ENCODE assay signal across 1 cellular context in genomic region chr2:238294393-238295143, GRCh38.
TF ChIP-seq lines count a peak whose summit lies in the region.

No MANE protein-coding gene starts in this region.

TF ChIP-seq in HepG2, 621 proteins besides CTCF, POLR2A, EP300 and RAD21 (continued from another document and continues in another):
- TF ChIP-seq, protein P1, sequence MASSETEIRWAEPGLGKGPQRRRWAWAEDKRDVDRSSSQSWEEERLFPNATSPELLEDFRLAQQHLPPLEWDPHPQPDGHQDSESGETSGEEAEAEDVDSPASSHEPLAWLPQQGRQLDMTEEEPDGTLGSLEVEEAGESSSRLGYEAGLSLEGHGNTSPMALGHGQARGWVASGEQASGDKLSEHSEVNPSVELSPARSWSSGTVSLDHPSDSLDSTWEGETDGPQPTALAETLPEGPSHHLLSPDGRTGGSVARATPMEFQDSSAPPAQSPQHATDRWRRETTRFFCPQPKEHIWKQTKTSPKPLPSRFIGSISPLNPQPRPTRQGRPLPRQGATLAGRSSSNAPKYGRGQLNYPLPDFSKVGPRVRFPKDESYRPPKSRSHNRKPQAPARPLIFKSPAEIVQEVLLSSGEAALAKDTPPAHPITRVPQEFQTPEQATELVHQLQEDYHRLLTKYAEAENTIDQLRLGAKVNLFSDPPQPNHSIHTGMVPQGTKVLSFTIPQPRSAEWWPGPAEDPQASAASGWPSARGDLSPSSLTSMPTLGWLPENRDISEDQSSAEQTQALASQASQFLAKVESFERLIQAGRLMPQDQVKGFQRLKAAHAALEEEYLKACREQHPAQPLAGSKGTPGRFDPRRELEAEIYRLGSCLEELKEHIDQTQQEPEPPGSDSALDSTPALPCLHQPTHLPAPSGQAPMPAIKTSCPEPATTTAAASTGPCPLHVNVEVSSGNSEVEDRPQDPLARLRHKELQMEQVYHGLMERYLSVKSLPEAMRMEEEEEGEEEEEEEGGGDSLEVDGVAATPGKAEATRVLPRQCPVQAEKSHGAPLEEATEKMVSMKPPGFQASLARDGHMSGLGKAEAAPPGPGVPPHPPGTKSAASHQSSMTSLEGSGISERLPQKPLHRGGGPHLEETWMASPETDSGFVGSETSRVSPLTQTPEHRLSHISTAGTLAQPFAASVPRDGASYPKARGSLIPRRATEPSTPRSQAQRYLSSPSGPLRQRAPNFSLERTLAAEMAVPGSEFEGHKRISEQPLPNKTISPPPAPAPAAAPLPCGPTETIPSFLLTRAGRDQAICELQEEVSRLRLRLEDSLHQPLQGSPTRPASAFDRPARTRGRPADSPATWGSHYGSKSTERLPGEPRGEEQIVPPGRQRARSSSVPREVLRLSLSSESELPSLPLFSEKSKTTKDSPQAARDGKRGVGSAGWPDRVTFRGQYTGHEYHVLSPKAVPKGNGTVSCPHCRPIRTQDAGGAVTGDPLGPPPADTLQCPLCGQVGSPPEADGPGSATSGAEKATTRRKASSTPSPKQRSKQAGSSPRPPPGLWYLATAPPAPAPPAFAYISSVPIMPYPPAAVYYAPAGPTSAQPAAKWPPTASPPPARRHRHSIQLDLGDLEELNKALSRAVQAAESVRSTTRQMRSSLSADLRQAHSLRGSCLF (CRISPR knock-in tag; IDR thresholded peaks at IDR 0.05; ENCODE audit: borderline replicate concordance) = no peak
- no peak for TF ChIP-seq HNRNPLL (IDR thresholded peaks at IDR 0.05; ENCODE audit: low read depth, low read length, poor library complexity, severe bottlenecking)
- TF ChIP-seq PRDM10 (CRISPR knock-in tag; IDR thresholded peaks at IDR 0.05; ENCODE audit: low read depth) = peak; percentile 77; the same call in 1 of the 2 replicates
- TF ChIP-seq SP4 (CRISPR knock-in tag; IDR thresholded peaks at IDR 0.05) = peak; percentile 58; the same call in 1 of the 2 replicates
- no peak for TF ChIP-seq HCFC1 (IDR thresholded peaks at IDR 0.05; ENCODE audit: low read depth, low read length)
- TF ChIP-seq DMAP1 (CRISPR knock-in tag; IDR thresholded peaks at IDR 0.05) = peak; percentile 77; the same call in 1 of the 2 replicates
- TF ChIP-seq SAP130 (CRISPR knock-in tag; IDR thresholded peaks at IDR 0.05; ENCODE audit: low read depth) = peak; percentile 79
- TF ChIP-seq ZNF781 (CRISPR knock-in tag; IDR thresholded peaks at IDR 0.05; ENCODE audit: borderline replicate concordance, not compliant biosample characterization) = peak; percentile 71
- TF ChIP-seq SETDB1 (CRISPR knock-in tag; IDR thresholded peaks at IDR 0.05; ENCODE audit: borderline replicate concordance) = no peak
- TF ChIP-seq, protein P2, sequence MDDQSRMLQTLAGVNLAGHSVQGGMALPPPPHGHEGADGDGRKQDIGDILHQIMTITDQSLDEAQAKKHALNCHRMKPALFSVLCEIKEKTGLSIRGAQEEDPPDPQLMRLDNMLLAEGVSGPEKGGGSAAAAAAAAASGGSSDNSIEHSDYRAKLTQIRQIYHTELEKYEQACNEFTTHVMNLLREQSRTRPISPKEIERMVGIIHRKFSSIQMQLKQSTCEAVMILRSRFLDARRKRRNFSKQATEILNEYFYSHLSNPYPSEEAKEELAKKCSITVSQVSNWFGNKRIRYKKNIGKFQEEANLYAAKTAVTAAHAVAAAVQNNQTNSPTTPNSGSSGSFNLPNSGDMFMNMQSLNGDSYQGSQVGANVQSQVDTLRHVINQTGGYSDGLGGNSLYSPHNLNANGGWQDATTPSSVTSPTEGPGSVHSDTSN (CRISPR knock-in tag; IDR thresholded peaks at IDR 0.05; ENCODE audit: borderline replicate concordance) = no peak
- TF ChIP-seq ELF3 (CRISPR knock-in tag; IDR thresholded peaks at IDR 0.05) = peak; percentile 60
- peak; percentile 37; the same call in 1 of the 2 replicates for TF ChIP-seq ZNF572 (CRISPR knock-in tag; IDR thresholded peaks at IDR 0.05)
- 0 out of 2 replicates have a peak, but pooled peaks have one; percentile 19 for TF ChIP-seq RBFOX2 (IDR thresholded peaks at IDR 0.05; ENCODE audit: low read depth, low read length)
- no peak for TF ChIP-seq ZNF850 (CRISPR knock-in tag; conservative IDR thresholded peaks at IDR 0.05)
- peak; percentile 55 for TF ChIP-seq SOX5 (CRISPR knock-in tag; IDR thresholded peaks at IDR 0.05; ENCODE audit: borderline replicate concordance)
- TF ChIP-seq KLF15 (CRISPR knock-in tag; IDR thresholded peaks at IDR 0.05; ENCODE audit: borderline replicate concordance) = no peak
- no peak for TF ChIP-seq DR1 (CRISPR knock-in tag; IDR thresholded peaks at IDR 0.05)
- TF ChIP-seq SNRNP70 (IDR thresholded peaks at IDR 0.05; ENCODE audit: low read depth, low read length) = no peak
- no peak for TF ChIP-seq NR1H2 (CRISPR knock-in tag; IDR thresholded peaks at IDR 0.05; ENCODE audit: borderline replicate concordance, low read depth)
- 0 out of 2 replicates have a peak, but pooled peaks have one; percentile 65 for TF ChIP-seq ZNF792 (CRISPR knock-in tag; IDR thresholded peaks at IDR 0.05)
- TF ChIP-seq, protein P3, sequence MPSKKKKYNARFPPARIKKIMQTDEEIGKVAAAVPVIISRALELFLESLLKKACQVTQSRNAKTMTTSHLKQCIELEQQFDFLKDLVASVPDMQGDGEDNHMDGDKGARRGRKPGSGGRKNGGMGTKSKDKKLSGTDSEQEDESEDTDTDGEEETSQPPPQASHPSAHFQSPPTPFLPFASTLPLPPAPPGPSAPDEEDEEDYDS (CRISPR knock-in tag; IDR thresholded peaks at IDR 0.05) = no peak
- TF ChIP-seq CC2D1A (CRISPR knock-in tag; IDR thresholded peaks at IDR 0.05) = no peak
- 0 out of 2 replicates have a peak, but pooled peaks have one; percentile 33 for TF ChIP-seq ZNF567 (CRISPR knock-in tag; IDR thresholded peaks at IDR 0.05; ENCODE audit: borderline replicate concordance)
- 0 out of 2 replicates have a peak, but pooled peaks have one; percentile 12 for TF ChIP-seq NRL (CRISPR knock-in tag; IDR thresholded peaks at IDR 0.05; ENCODE audit: borderline replicate concordance)
- no peak for TF ChIP-seq NONO (IDR thresholded peaks at IDR 0.05)
- no peak for TF ChIP-seq NONO (CRISPR knock-in tag; conservative IDR thresholded peaks at IDR 0.05)
- peak; percentile 41; the same call in 1 of the 2 replicates for TF ChIP-seq ZNF33B (CRISPR knock-in tag; IDR thresholded peaks at IDR 0.05)
- 0 out of 2 replicates have a peak, but pooled peaks have one; percentile 69 for TF ChIP-seq ZNF780A (CRISPR knock-in tag; IDR thresholded peaks at IDR 0.05)
- TF ChIP-seq ZNF33A (CRISPR knock-in tag; IDR thresholded peaks at IDR 0.05; ENCODE audit: borderline replicate concordance) = no peak
- peak; percentile 23 for TF ChIP-seq ASH2L (IDR thresholded peaks at IDR 0.05; ENCODE audit: insufficient read length, low read depth, low read length)
- peak; percentile 53; the same call in 1 of the 2 replicates for TF ChIP-seq PHF8 (CRISPR knock-in tag; IDR thresholded peaks at IDR 0.05)
- TF ChIP-seq PAXIP1 (CRISPR knock-in tag; conservative IDR thresholded peaks at IDR 0.05) = peak; percentile 72
- TF ChIP-seq ZNF670 (CRISPR knock-in tag; IDR thresholded peaks at IDR 0.05; ENCODE audit: borderline replicate concordance) = no peak
- no peak for TF ChIP-seq RBAK (CRISPR knock-in tag; IDR thresholded peaks at IDR 0.05)
- no peak for TF ChIP-seq HMGA1 (CRISPR knock-in tag; conservative IDR thresholded peaks at IDR 0.05)
- TF ChIP-seq ZFP90 (CRISPR knock-in tag; IDR thresholded peaks at IDR 0.05; ENCODE audit: borderline replicate concordance) = 0 out of 2 replicates have a peak, but pooled peaks have one; percentile 16
- 0 out of 2 replicates have a peak, but pooled peaks have one; percentile 13 for TF ChIP-seq BCL6 (CRISPR knock-in tag; IDR thresholded peaks at IDR 0.05)
- TF ChIP-seq SAFB2 (CRISPR knock-in tag; IDR thresholded peaks at IDR 0.05; ENCODE audit: borderline replicate concordance, low read depth) = no peak
- TF ChIP-seq MAFK (conservative IDR thresholded peaks at IDR 0.05 in 1 of 2, IDR thresholded peaks at IDR 0.05 in 1 of 2; ENCODE audit: low read length in 2 of 2) = peak; percentile 76 to 90
- TF ChIP-seq CHCHD3 (CRISPR knock-in tag; IDR thresholded peaks at IDR 0.05) = no peak
- no peak for TF ChIP-seq NBN (conservative IDR thresholded peaks at IDR 0.05)
- TF ChIP-seq, protein P4, sequence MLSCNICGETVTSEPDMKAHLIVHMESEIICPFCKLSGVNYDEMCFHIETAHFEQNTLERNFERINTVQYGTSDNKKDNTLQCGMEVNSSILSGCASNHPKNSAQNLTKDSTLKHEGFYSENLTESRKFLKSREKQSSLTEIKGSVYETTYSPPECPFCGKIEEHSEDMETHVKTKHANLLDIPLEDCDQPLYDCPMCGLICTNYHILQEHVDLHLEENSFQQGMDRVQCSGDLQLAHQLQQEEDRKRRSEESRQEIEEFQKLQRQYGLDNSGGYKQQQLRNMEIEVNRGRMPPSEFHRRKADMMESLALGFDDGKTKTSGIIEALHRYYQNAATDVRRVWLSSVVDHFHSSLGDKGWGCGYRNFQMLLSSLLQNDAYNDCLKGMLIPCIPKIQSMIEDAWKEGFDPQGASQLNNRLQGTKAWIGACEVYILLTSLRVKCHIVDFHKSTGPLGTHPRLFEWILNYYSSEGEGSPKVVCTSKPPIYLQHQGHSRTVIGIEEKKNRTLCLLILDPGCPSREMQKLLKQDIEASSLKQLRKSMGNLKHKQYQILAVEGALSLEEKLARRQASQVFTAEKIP (CRISPR knock-in tag; IDR thresholded peaks at IDR 0.05; ENCODE audit: borderline replicate concordance) = no peak
- no peak for TF ChIP-seq LCORL (IDR thresholded peaks at IDR 0.05)
- peak; percentile 67 for TF ChIP-seq LCORL (CRISPR knock-in tag; IDR thresholded peaks at IDR 0.05)
- TF ChIP-seq MTA3 (CRISPR knock-in tag; IDR thresholded peaks at IDR 0.05) = no peak
- TF ChIP-seq ZNF788 (CRISPR knock-in tag; IDR thresholded peaks at IDR 0.05; ENCODE audit: borderline replicate concordance) = no peak
- TF ChIP-seq, protein P5, sequence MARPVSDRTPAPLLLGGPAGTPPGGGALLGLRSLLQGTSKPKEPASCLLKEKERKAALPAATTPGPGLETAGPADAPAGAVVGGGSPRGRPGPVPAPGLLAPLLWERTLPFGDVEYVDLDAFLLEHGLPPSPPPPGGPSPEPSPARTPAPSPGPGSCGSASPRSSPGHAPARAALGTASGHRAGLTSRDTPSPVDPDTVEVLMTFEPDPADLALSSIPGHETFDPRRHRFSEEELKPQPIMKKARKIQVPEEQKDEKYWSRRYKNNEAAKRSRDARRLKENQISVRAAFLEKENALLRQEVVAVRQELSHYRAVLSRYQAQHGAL (CRISPR knock-in tag; IDR thresholded peaks at IDR 0.05; ENCODE audit: not compliant biosample characterization) = no peak
- TF ChIP-seq CEBPG (CRISPR knock-in tag; IDR thresholded peaks at IDR 0.05) = 0 out of 2 replicates have a peak, but pooled peaks have one; percentile 6
- no peak for TF ChIP-seq YY1 (IDR thresholded peaks at IDR 0.05; ENCODE audit: insufficient read depth, insufficient replicate concordance, low read depth, low read length)
- TF ChIP-seq, protein P6, sequence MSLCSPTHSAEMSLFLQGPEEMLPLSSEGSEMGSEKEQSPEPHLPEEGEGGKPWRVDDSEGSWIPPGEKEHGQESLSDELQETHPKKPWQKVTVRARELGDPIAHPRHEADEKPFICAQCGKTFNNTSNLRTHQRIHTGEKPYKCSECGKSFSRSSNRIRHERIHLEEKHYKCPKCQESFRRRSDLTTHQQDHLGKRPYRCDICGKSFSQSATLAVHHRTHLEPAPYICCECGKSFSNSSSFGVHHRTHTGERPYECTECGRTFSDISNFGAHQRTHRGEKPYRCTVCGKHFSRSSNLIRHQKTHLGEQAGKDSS (CRISPR knock-in tag; IDR thresholded peaks at IDR 0.05; ENCODE audit: borderline replicate concordance, low read depth) = no peak
- TF ChIP-seq SP5 (CRISPR knock-in tag; IDR thresholded peaks at IDR 0.05; ENCODE audit: borderline replicate concordance, low read depth) = no peak
- TF ChIP-seq CENPT (CRISPR knock-in tag; IDR thresholded peaks at IDR 0.05; ENCODE audit: low read depth) = peak; percentile 44; the same call in 1 of the 2 replicates
